In the genomic region with DNA sequence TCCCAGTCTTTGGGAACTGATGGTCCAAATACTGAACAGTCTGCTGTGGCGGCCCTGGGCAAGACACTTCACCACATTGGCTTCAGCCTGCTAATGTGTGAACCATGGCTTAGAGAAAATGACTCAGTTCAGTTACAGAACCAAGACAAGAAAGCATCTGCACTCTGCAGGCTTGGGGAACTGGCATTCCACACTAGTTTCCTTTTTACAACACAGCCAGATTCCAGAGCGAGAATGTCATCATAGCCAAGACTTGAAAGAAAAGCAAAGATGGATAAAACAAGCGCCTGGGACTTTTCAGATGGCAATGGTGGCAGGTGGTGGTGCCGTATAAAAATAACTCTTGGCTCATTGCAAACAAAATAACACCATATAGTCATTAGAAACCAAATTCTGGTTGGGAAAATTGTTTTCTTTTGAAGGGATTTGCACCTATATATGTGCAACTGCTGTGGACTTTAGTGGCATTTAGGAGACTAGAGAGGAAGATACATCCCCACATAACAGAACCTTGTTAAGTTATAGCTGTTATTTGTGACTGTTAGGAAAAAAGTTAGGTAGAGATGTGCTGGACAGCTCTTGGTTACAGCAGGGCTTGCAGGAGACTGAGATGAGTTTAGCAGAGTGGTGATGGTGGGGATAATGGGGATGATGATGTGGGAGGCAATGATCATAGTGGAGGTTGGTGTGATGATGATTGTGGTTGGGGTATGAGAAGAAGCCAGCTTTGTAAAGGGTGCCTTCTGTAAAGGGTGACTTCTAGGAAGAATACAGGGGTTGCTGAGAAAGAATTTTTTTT, we compare ENCODE assay signal across 1 cellular context.
TF ChIP-seq lines count a peak whose summit lies in the region.

No MANE protein-coding gene starts in this region.

TF ChIP-seq in GM12878, 131 proteins besides CTCF, POLR2A, EP300 and RAD21 (continued from another document):
- TF ChIP-seq, protein P1, sequence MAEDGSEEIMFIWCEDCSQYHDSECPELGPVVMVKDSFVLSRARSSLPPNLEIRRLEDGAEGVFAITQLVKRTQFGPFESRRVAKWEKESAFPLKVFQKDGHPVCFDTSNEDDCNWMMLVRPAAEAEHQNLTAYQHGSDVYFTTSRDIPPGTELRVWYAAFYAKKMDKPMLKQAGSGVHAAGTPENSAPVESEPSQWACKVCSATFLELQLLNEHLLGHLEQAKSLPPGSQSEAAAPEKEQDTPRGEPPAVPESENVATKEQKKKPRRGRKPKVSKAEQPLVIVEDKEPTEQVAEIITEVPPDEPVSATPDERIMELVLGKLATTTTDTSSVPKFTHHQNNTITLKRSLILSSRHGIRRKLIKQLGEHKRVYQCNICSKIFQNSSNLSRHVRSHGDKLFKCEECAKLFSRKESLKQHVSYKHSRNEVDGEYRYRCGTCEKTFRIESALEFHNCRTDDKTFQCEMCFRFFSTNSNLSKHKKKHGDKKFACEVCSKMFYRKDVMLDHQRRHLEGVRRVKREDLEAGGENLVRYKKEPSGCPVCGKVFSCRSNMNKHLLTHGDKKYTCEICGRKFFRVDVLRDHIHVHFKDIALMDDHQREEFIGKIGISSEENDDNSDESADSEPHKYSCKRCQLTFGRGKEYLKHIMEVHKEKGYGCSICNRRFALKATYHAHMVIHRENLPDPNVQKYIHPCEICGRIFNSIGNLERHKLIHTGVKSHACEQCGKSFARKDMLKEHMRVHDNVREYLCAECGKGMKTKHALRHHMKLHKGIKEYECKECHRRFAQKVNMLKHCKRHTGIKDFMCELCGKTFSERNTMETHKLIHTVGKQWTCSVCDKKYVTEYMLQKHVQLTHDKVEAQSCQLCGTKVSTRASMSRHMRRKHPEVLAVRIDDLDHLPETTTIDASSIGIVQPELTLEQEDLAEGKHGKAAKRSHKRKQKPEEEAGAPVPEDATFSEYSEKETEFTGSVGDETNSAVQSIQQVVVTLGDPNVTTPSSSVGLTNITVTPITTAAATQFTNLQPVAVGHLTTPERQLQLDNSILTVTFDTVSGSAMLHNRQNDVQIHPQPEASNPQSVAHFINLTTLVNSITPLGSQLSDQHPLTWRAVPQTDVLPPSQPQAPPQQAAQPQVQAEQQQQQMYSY (CRISPR knock-in tag; IDR thresholded peaks at IDR 0.05): no peak
- TF ChIP-seq NFXL1 (IDR thresholded peaks at IDR 0.05; ENCODE audit: borderline replicate concordance): no peak
